In genomic region chr4:147714575-147715401, GRCh38 we compare ENCODE assay signal across 13 cellular contexts. TPM values are rescaled to one million over a fixed set of nuclear protein-coding genes. Genes with fewer than 3 reads are reported as not detected.
DNase-seq lines count a peak whose midpoint lies in the region; ATAC-seq and TF ChIP-seq lines count a peak whose summit lies in the region.
"Had no signal": no experiment of that assay in that cellular context is flagged by ENCODE, and none has a peak within 500 bp of the region (broad histone marks: within the 10 kb centered on the region; RNA-seq: fewer than 3 reads in every experiment).

No MANE protein-coding gene starts in this region.

- ATAC-seq in naive thymus-derived CD8-positive, alpha-beta T cell, result no peak
- ATAC-seq: HepG2 had no signal

- no peak overlapping the region for H3K4me3 Mint-ChIP-seq in naive thymus-derived CD8-positive, alpha-beta T cell
- H3K4me3 Mint-ChIP-seq: naive B cell had no signal

- CTCF ChIA-PET in RWPE1 (lab: Yijun Ruan, JAX), result interaction anchor here (0.9 kb wide), 1 partner anchor 151 kb away, joined by 3 read pairs; no protein-coding TSS in a partner anchor

- no peaks in the 10 kb centered on the region for H3K9me3 Mint-ChIP-seq in naive thymus-derived CD8-positive, alpha-beta T cell
- H3K9me3 Mint-ChIP-seq: naive B cell had no signal

- POLR2A ChIA-PET in RWPE1 (lab: Yijun Ruan, JAX; ENCODE audit: low non-redundant PET), result no interaction called here
- POLR2A ChIA-PET in naive thymus-derived CD8-positive, alpha-beta T cell (lab: Charles Lee), result no interaction called here

- DNase-seq in EH (ENCODE audit: low read depth) (peak; percentile 91), RWPE1 (ENCODE audit: low spot score) (peak; percentile 66), fibroblast of mammary gland (ENCODE audit: low read depth) (peak; percentile 83), pulmonary artery endothelial cell (ENCODE audit: low read depth, low spot score) (peak; percentile 68), NCI-H1930 (lab: John Stamatoyannopoulos, UW) (no peak), SKM-1 treated with dmso at 0.1 percent for 144 hours (lab: John Stamatoyannopoulos, UW; ENCODE audit: unreplicated experiment) (no peak), SHP77 (lab: John Stamatoyannopoulos, UW) (no peak)
- DNase-seq in naive thymus-derived CD8-positive, alpha-beta T cell, result no peak
- DNase-seq: naive B cell; NCI-H2029; stimulated activated naive CD4-positive, alpha-beta T cell; T1000 had no signal

- no peaks in the 10 kb centered on the region for H3K36me3 Mint-ChIP-seq in naive thymus-derived CD8-positive, alpha-beta T cell
- H3K36me3 Mint-ChIP-seq: naive B cell had no signal

- no peak overlapping the region for H3K4me3 ChIP-seq in fibroblast of mammary gland (ENCODE audit: control insufficient read depth, low read depth, low read length)

- H3K27ac ChIP-seq in RWPE1, result peak overlapping the region; percentile 59; the same call in 1 of the 2 replicates

- peak overlapping the region in 1 of 10 donors; percentile 19 for H3K27ac Mint-ChIP-seq in naive thymus-derived CD8-positive, alpha-beta T cell
- H3K27ac Mint-ChIP-seq: naive B cell had no signal

- TF ChIP-seq CTCF in RWPE1 (conservative IDR thresholded peaks at IDR 0.05; ENCODE audit: low read depth) (no peak), fibroblast of mammary gland (conservative IDR thresholded peaks at IDR 0.05; ENCODE audit: control insufficient read depth, insufficient read depth, low read depth, low read length) (no peak)

- H3K27me3 Mint-ChIP-seq in naive thymus-derived CD8-positive, alpha-beta T cell, result peaks cover 0 to 7% (median 2%) of the 10 kb centered on the region in 5 donors

- no peaks in the 10 kb centered on the region for H3K4me1 Mint-ChIP-seq in naive thymus-derived CD8-positive, alpha-beta T cell
- H3K4me1 Mint-ChIP-seq: naive B cell had no signal

RNA-seq across cellular contexts. Expression of gene ARHGAP10, which starts 17.1 kb away (rescaled TPM):
- total RNA-seq in pulmonary artery endothelial cell, result 18.5 and 28.8 TPM in 2 replicates
- 1 to 10 TPM; 6.4 TPM for total RNA-seq in naive thymus-derived CD8-positive, alpha-beta T cell
- polyA plus RNA-seq in naive thymus-derived CD8-positive, alpha-beta T cell, result 10 to 100 TPM in 2 of 3 donors, 1 to 10 TPM in 1; 7.4 to 16.4 (median 12.5) TPM

RNA-seq across cellular contexts. Expression of gene PRMT9, which starts 30.8 kb away (rescaled TPM):
- 10.3 and 11.0 TPM in 2 replicates for total RNA-seq in pulmonary artery endothelial cell
- total RNA-seq in naive thymus-derived CD8-positive, alpha-beta T cell, result 10 to 100 TPM; 10.6 to 13.3 TPM
- polyA plus RNA-seq in naive thymus-derived CD8-positive, alpha-beta T cell, result 1 to 10 TPM; 4.6 to 5.8 (median 5.4) TPM

Comparison
In these comparisons a context has a peak if more than half of its experiments do, and no peak if none do; other contexts are left out.
1. DNase-seq: peak in EH (single experiment), RWPE1 (single experiment), fibroblast of mammary gland (single experiment) and pulmonary artery endothelial cell (single experiment); none in naive thymus-derived CD8-positive, alpha-beta T cell (0 of 10), NCI-H1930 (0 of 2), SKM-1 treated with dmso at 0.1 percent for 144 hours (single experiment) and SHP77 (0 of 2).